ENCODE assay signal across 18 cellular contexts in the genomic region with DNA sequence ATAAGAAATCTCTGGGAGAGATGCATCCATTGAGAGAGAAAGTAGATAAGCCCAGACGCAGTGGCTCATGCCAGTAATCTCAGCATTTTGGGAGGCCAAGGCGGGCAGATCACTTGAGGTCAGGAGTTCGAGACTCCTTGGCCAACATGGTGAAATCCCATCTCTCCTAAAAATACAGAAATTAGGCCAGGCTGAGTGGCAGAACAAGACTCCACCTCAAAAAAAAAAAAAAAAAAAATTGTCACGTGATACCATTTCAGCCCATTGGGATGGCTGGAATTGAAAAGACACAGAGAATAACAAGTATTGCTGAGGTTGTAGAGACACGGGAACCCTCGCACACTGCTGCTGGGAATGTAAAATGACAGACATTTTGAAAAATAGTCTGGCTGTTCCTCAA. TPM values are rescaled to one million over a fixed set of nuclear protein-coding genes. Genes with fewer than 3 reads are reported as not detected.
"Had no signal": no experiment of that assay in that cellular context is flagged by ENCODE, and none has a peak within 500 bp of the region (broad histone marks: within the 10 kb centered on the region; RNA-seq: fewer than 3 reads in every experiment).

No MANE protein-coding gene starts in this region.

- DNase-seq: activated B cell treated with CpG ODN at 0.5 μM for 24 hours; activated CD4-positive, alpha-beta T cell treated with anti-CD3 and anti-CD28 coated beads, Interleukin-2, amount 50 U/mL, for 1 hour; activated naive CD4-positive, alpha-beta T cell treated with anti-CD3 and anti-CD28 coated beads, Interleukin-2, amount 10 ng/mL, durations not matched to agents 7 days and 5 days; caudate nucleus; cortex of kidney; effector memory CD4-positive, alpha-beta T cell; hippocampal formation; left ventricle myocardium superior; posterior cingulate gyrus; right cardiac atrium; small intestine; SW 1271; tibial artery had no signal

- H3K9me3 Mint-ChIP-seq: activated B cell treated with CpG ODN at 0.5 μM for 24 hours; activated naive CD4-positive, alpha-beta T cell treated with anti-CD3 and anti-CD28 coated beads, Interleukin-2, amount 10 ng/mL, durations not matched to agents 7 days and 5 days; activated T-helper 2 cell treated with anti-CD3 and anti-CD28 coated beads, Interferon-gamma antibody, Interleukin-2, Interleukin-4, amounts not matched to agents 10 μg/mL and 5 μg/mL and 100 μg/mL, durations not matched to agents 14 hours and 24 hours and 36 hours had no signal

- H3K27me3 Mint-ChIP-seq: activated B cell treated with CpG ODN at 0.5 μM for 24 hours; activated naive CD4-positive, alpha-beta T cell treated with anti-CD3 and anti-CD28 coated beads, Interleukin-2, amount 10 ng/mL, durations not matched to agents 7 days and 5 days had no signal

- H3K27ac ChIP-seq: epithelial cell of prostate, tibial artery, vagina had no signal

- H3K27ac Mint-ChIP-seq: activated B cell treated with CpG ODN at 0.5 μM for 24 hours; activated naive CD4-positive, alpha-beta T cell treated with anti-CD3 and anti-CD28 coated beads, Interleukin-2, amount 10 ng/mL, durations not matched to agents 7 days and 5 days; activated T-helper 2 cell treated with anti-CD3 and anti-CD28 coated beads, Interferon-gamma antibody, Interleukin-2, Interleukin-4, amounts not matched to agents 10 μg/mL and 5 μg/mL and 100 μg/mL, durations not matched to agents 14 hours and 24 hours and 36 hours had no signal

- H3K4me3 Mint-ChIP-seq: activated B cell treated with CpG ODN at 0.5 μM for 24 hours had no signal

- H3K4me3 ChIP-seq: tibial artery, vagina had no signal

- ATAC-seq: left ventricle myocardium superior, right cardiac atrium had no signal

- H3K9me3 ChIP-seq: tibial artery, vagina had no signal

- H3K36me3 ChIP-seq: tibial artery, vagina had no signal

- H3K27me3 ChIP-seq: vagina had no signal

RNA-seq across cellular contexts. Expression of gene BICDL2, which starts 25.8 kb away (rescaled TPM):
- total RNA-seq: activated B cell treated with CpG ODN at 0.5 μM for 24 hours, left ventricle myocardium superior, myocyte, right cardiac atrium had no signal
- polyA plus RNA-seq: right cardiac atrium had no signal

RNA-seq across cellular contexts. Expression of gene ZSCAN10, which starts 36.5 kb away (rescaled TPM):
- total RNA-seq: activated B cell treated with CpG ODN at 0.5 μM for 24 hours; activated T-helper 2 cell treated with anti-CD3 and anti-CD28 coated beads, Interferon-gamma antibody, Interleukin-2, Interleukin-4, amounts not matched to agents 10 μg/mL and 5 μg/mL and 100 μg/mL, durations not matched to agents 14 hours and 24 hours and 36 hours; kidney epithelial cell; left ventricle myocardium superior; myocyte; right cardiac atrium; vagina had no signal
- polyA plus RNA-seq: right cardiac atrium had no signal
